In genomic region chr22:29766632-29767288, GRCh38 we compare ENCODE assay signal across 8 cellular contexts. TPM values are rescaled to one million over a fixed set of nuclear protein-coding genes. Genes with fewer than 3 reads are reported as not detected.
DNase-seq lines count a peak whose midpoint lies in the region; ATAC-seq and TF ChIP-seq lines count a peak whose summit lies in the region.

ZMAT5 (minus strand) TSS chr22:29767007; CDS start chr22:29748544, 18,463 bp downstream.

- H3F3A ChIP-seq in PC-3 (ENCODE audit: low read length, unreplicated experiment): peaks cover 4% of the 10 kb centered on the region

- TF ChIP-seq CTCF in PC-3 (conservative IDR thresholded peaks at IDR 0.05; ENCODE audit: low read depth, low read length) (no peak), epithelial cell of esophagus (IDR thresholded peaks at IDR 0.05; ENCODE audit: insufficient read depth, low read depth, low read length, missing control alignments) (no peak)

- peaks cover 41% of the 10 kb centered on the region for H3K79me2 ChIP-seq in PC-3 (ENCODE audit: low read length)

- H3K27ac ChIP-seq in PC-3 (ENCODE audit: low read length): peak within 1 kb of the TSS; percentile 79

- H3K4me3 ChIP-seq in PC-3 (ENCODE audit: low read length): peak within 1 kb of the TSS; percentile 100
- H3K4me3 ChIP-seq in epithelial cell of esophagus (ENCODE audit: low read length): peak within 1 kb of the TSS; percentile 74
- peak within 1 kb of the TSS; percentile 98 for H3K4me3 ChIP-seq in mononuclear cell (ENCODE audit: low read length)

- TF ChIP-seq EP300 in Ishikawa (IDR thresholded peaks at IDR 0.05; ENCODE audit: borderline replicate concordance): no peak

- 0 out of 2 replicates have a peak, but pooled peaks have one; percentile 2 for TF ChIP-seq RAD21 in Ishikawa (IDR thresholded peaks at IDR 0.05; ENCODE audit: low read depth)

- TSS peak; percentile 67 for BruUV-seq in PC-3 (replicated peaks; lab: Mats Ljungman, UMichigan)

- H3K27me3 ChIP-seq in PC-3 (ENCODE audit: low read length) (no peaks in the 10 kb centered on the region), mononuclear cell (ENCODE audit: insufficient read depth, low read length) (no peaks in the 10 kb centered on the region)

- no peaks in the 10 kb centered on the region for H3K9me2 ChIP-seq in PC-3 (replicated peaks; ENCODE audit: low read length)

- H3K36me3 ChIP-seq in PC-3 (ENCODE audit: low read depth, low read length): peaks cover 5% of the 10 kb centered on the region

- CTCF ChIA-PET in PC-3 (lab: Charles Lee): interaction anchor here (0.7 kb wide), 1 partner anchor 310 kb away, joined by 3 read pairs; no protein-coding TSS in a partner anchor

- ATAC-seq in GM21529 (IDR thresholded peaks at IDR 0.05; ENCODE audit: unreplicated experiment): peak; percentile 91
- ATAC-seq in PC-3: peak; percentile 96

- peak within 1 kb of the TSS; percentile 91 for H3K4me2 ChIP-seq in PC-3 (ENCODE audit: low read length)

- H2AFZ ChIP-seq in PC-3 (ENCODE audit: low read length): peak within 1 kb of the TSS; percentile 98

- peak; percentile 97 for DNase-seq in DMS 273 (lab: John Stamatoyannopoulos, UW; ENCODE audit: unreplicated experiment)
- DNase-seq in PC-3: peak; percentile 94
- DNase-seq in activated T-cell treated with anti-CD3 and anti-CD28 coated beads for 48 hours (ENCODE audit: low read depth): peak; percentile 87
- peak; percentile 99 for DNase-seq in epithelial cell of esophagus (ENCODE audit: low read depth)
- DNase-seq in stimulated activated CD8-positive, alpha-beta memory T cell treated with anti-CD3 and anti-CD28 coated beads, Interleukin-4, amount 100 ng/mL, for 1 hour (ENCODE audit: low read depth in 2 of 2, low spot score in 1 of 2): peak; percentile 66 to 84

- no peaks in the 10 kb centered on the region for H4K20me1 ChIP-seq in PC-3 (ENCODE audit: low read length)

- H3K9me3 ChIP-seq in PC-3 (ENCODE audit: low read length) (no peaks in the 10 kb centered on the region), mononuclear cell (ENCODE audit: low read depth, low read length) (no peaks in the 10 kb centered on the region)

- intact Hi-C loops in PC-3 (cut with micrococcal nuclease): loop anchor here (2.0 to 10.0 kb wide), 2 partner anchors 66 to 138 kb away; no protein-coding TSS in a partner anchor

- H3K4me1 ChIP-seq in PC-3 (ENCODE audit: insufficient read depth, low read length) (peaks cover 9% of the 10 kb centered on the region; the same call in 1 of the 2 replicates), mononuclear cell (ENCODE audit: insufficient read depth, low read length) (peaks cover 25% of the 10 kb centered on the region)

- POLR2A ChIA-PET in PC-3 (lab: Charles Lee; ENCODE audit: unreplicated experiment): interaction anchor here (0.6 to 0.7 kb wide), 3 partner anchors 34 to 55 kb away, joined by 3 to 10 read pairs (median 5); no protein-coding TSS in a partner anchor

- H3K9ac ChIP-seq in PC-3 (ENCODE audit: low read length): peak within 1 kb of the TSS; percentile 99

TF ChIP-seq in Ishikawa, 13 proteins besides CTCF, POLR2A, EP300 and RAD21:
- TF ChIP-seq REST (IDR thresholded peaks at IDR 0.05; ENCODE audit: low read depth) (no peak), ZBTB7A (IDR thresholded peaks at IDR 0.05; ENCODE audit: low read depth) (0 out of 2 replicates have a peak, but pooled peaks have one; percentile 13), TEAD4 (IDR thresholded peaks at IDR 0.05) (no peak; the same call in 1 of the 2 replicates), CREB1 (IDR thresholded peaks at IDR 0.05; ENCODE audit: low read depth) (peak; percentile 48; the same call in 1 of the 2 replicates), NFIC (IDR thresholded peaks at IDR 0.05) (no peak), MAX (IDR thresholded peaks at IDR 0.05) (peak; percentile 56; the same call in 1 of the 2 replicates), FOXM1 (IDR thresholded peaks at IDR 0.05; ENCODE audit: borderline replicate concordance, low read depth) (no peak), YY1 (IDR thresholded peaks at IDR 0.05; ENCODE audit: low read depth) (0 out of 2 replicates have a peak, but pooled peaks have one; percentile 11), EGR1 (IDR thresholded peaks at IDR 0.05) (no peak), CEBPB (IDR thresholded peaks at IDR 0.05) (no peak), TAF1 (IDR thresholded peaks at IDR 0.05; ENCODE audit: low read depth) (peak; percentile 24; the same call in 1 of the 2 replicates), TCF12 (IDR thresholded peaks at IDR 0.05; ENCODE audit: low read depth) (peak; percentile 43; the same call in 1 of the 2 replicates), USF1 (IDR thresholded peaks at IDR 0.05) (no peak)

RNA-seq across cellular contexts. Expression of gene ZMAT5, which starts in this region (rescaled TPM):
- total RNA-seq in PC-3 (2014; rRNA removed) (24.2 and 37.7 TPM in 2 replicates), mononuclear cell (7.7 TPM)

Comparison
In these comparisons a context has a peak if more than half of its experiments do, and no peak if none do; other contexts are left out.
1. Peak in every context shown above with its lines: DNase-seq, ATAC-seq, H3K4me3 ChIP-seq and H3K27ac ChIP-seq.